24 cellular contexts compared by ENCODE assay signal in the genomic region with DNA sequence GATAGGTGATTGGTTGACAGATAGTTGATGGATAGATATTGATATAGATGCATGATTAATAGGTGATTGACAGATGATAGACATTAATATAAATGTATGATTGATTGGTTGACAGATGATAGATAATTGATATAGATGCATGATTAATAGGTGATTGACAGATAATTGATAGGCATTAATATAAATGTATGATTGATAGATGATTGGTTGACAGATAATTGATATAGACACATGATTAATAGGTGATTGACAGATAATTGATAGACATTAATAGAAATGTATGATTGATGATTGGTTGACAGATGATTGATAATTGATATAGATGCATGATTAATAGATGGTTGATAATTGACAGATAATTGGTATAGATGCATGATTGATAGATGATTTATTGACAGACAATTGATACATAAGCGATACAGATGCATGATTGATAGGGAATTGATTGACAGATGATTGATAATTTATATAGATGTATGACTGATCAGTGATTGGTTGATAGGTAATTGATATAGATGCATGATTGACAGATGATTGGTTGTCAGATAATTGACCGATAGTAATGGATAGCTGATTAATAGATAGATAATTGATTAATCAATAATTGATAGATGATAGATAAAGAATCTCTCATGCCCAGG.
"Had no signal": no experiment of that assay in that cellular context is flagged by ENCODE, and none has a peak within 500 bp of the region (broad histone marks: within the 10 kb centered on the region; RNA-seq: fewer than 3 reads in every experiment).

No MANE protein-coding gene starts in this region.

- H3K9me3 ChIP-seq: left ventricle myocardium inferior, ovary, right atrium auricular region, right lobe of liver, tibial nerve, uterus had no signal

- H3K4me1 ChIP-seq: right atrium auricular region, right lobe of liver, uterus had no signal

- H3K36me3 Mint-ChIP-seq: mesothelial cell of epicardium, natural killer cell had no signal

- H3K4me2 ChIP-seq: smooth muscle cell had no signal

- H3K36me3 ChIP-seq: left ventricle myocardium inferior, ovary, right atrium auricular region, right lobe of liver, tibial nerve, uterus had no signal

- DNase-seq: islet precursor cell; left ventricle myocardium inferior; mesendoderm; naive B cell; natural killer cell; nephron progenitor cell; ovary; right lobe of liver; stimulated activated CD4-positive, alpha-beta T cell treated with anti-CD3 and anti-CD28 coated beads, Interleukin-1b, Interleukin-23, amount 100 ng/mL, for 48 hours; stimulated activated CD4-positive, alpha-beta T cell treated with anti-CD3 and anti-CD28 coated beads, Interleukin-2, amount 100 ng/mL, for 48 hours; stimulated activated CD4-positive, alpha-beta T cell treated with anti-CD3 and anti-CD28 coated beads, Interleukin-4, amount 100 ng/mL, for 4 hours; stimulated activated CD8-positive, alpha-beta memory T cell treated with anti-CD3 and anti-CD28 coated beads, Interleukin-4, amount 100 ng/mL, for 48 hours; stimulated activated naive CD4-positive, alpha-beta T cell treated with Interleukin-2 at 50 U/mL for 16 hours; stimulated activated naive CD8-positive, alpha-beta T cell treated with anti-CD3 and anti-CD28 coated beads, Interleukin-15, amount 100 ng/mL, for 72 hours; substantia nigra; uterus had no signal

- H3K4me3 Mint-ChIP-seq: mesothelial cell of epicardium; naive B cell; natural killer cell; nephron progenitor cell; stimulated activated memory B cell treated with anti-CD40 and anti-IgM and Interleukin-4, amounts not matched to agents 10 μg/mL and 1 μg/mL and 100 μg/mL, for 72 hours; stimulated activated naive CD8-positive, alpha-beta T cell treated with anti-CD3 and anti-CD28 coated beads, Interleukin-15, amount 100 ng/mL, for 72 hours; type B pancreatic cell had no signal

- H3K9me3 Mint-ChIP-seq: mesothelial cell of epicardium, type B pancreatic cell had no signal

- H3K27ac Mint-ChIP-seq: mesothelial cell of epicardium; natural killer cell; nephron progenitor cell; progenitor cell of endocrine pancreas; stimulated activated memory B cell treated with anti-CD40 and anti-IgM and Interleukin-4, amounts not matched to agents 10 μg/mL and 1 μg/mL and 100 μg/mL, for 72 hours; stimulated activated naive CD8-positive, alpha-beta T cell treated with anti-CD3 and anti-CD28 coated beads, Interleukin-15, amount 100 ng/mL, for 72 hours; type B pancreatic cell had no signal

- H3K4me3 ChIP-seq: left ventricle myocardium inferior, lung, ovary, right atrium auricular region, right lobe of liver, smooth muscle cell, tibial nerve, uterus had no signal

- H3K27ac ChIP-seq: left ventricle myocardium inferior, ovary, right atrium auricular region, right lobe of liver, tibial nerve, uterus had no signal

- ATAC-seq: natural killer cell; right lobe of liver; stimulated activated memory B cell treated with anti-CD40 and anti-IgM and Interleukin-4, amounts not matched to agents 10 μg/mL and 1 μg/mL and 100 μg/mL, for 72 hours had no signal

- H3K27me3 ChIP-seq: ovary, right lobe of liver had no signal
